In genomic region chr17:72143245-72143644, GRCh38 we compare ENCODE assay signal across 1 cellular context.
A peak's percentile ranks its signal among the peaks of the same experiment; 100 is the strongest.
TF ChIP-seq lines count a peak whose summit lies in the region.

No MANE protein-coding gene starts in this region.

TF ChIP-seq in HepG2, 621 proteins besides CTCF, POLR2A, EP300 and RAD21 (continued from another document and continues in another):
- TF ChIP-seq PAXIP1 (CRISPR knock-in tag; conservative IDR thresholded peaks at IDR 0.05) (peak; percentile 45; the same call in 1 of the 2 replicates), RARA (CRISPR knock-in tag; IDR thresholded peaks at IDR 0.05) (peak; percentile 85), WIZ (CRISPR knock-in tag; IDR thresholded peaks at IDR 0.05) (0 out of 2 replicates have a peak, but pooled peaks have one; percentile 36), RXRB (CRISPR knock-in tag; IDR thresholded peaks at IDR 0.05; ENCODE audit: borderline replicate concordance) (0 out of 2 replicates have a peak, but pooled peaks have one; percentile 26), BHLHE40 (IDR thresholded peaks at IDR 0.05; ENCODE audit: low read length) (0 out of 2 replicates have a peak, but pooled peaks have one; percentile 15), KLF11 (CRISPR knock-in tag; IDR thresholded peaks at IDR 0.05) (no peak), HOXD1 (CRISPR knock-in tag; IDR thresholded peaks at IDR 0.05) (no peak), AHDC1 (CRISPR knock-in tag; IDR thresholded peaks at IDR 0.05; ENCODE audit: borderline replicate concordance) (no peak), ZNF639 (CRISPR knock-in tag; conservative IDR thresholded peaks at IDR 0.05) (no peak), RFX1 (IDR thresholded peaks at IDR 0.05) (no peak), ZNF644 (CRISPR knock-in tag; IDR thresholded peaks at IDR 0.05; ENCODE audit: low read depth) (0 out of 2 replicates have a peak, but pooled peaks have one; percentile 43), MED8 (CRISPR knock-in tag; IDR thresholded peaks at IDR 0.05; ENCODE audit: insufficient replicate concordance) (no peak), RXRA (CRISPR knock-in tag; IDR thresholded peaks at IDR 0.05) (no peak; the same call in 1 of the 2 replicates), PPARG (CRISPR knock-in tag; conservative IDR thresholded peaks at IDR 0.05) (0 out of 2 replicates have a peak, but pooled peaks have one; percentile 11), HNF4A (CRISPR knock-in tag; IDR thresholded peaks at IDR 0.05) (peak; percentile 63), ZNF335 (CRISPR knock-in tag; IDR thresholded peaks at IDR 0.05) (no peak), PBX2 (CRISPR knock-in tag; IDR thresholded peaks at IDR 0.05) (no peak; the same call in 1 of the 2 replicates), RNF2 (conservative IDR thresholded peaks at IDR 0.05; ENCODE audit: low read depth) (peak; percentile 68; the same call in 1 of the 2 replicates), SIX1 (CRISPR knock-in tag; IDR thresholded peaks at IDR 0.05; ENCODE audit: borderline replicate concordance) (peak; percentile 29; the same call in 1 of the 2 replicates), HES4 (CRISPR knock-in tag; IDR thresholded peaks at IDR 0.05; ENCODE audit: borderline replicate concordance) (no peak), ZMYM4 (CRISPR knock-in tag; IDR thresholded peaks at IDR 0.05) (peak; percentile 43; the same call in 1 of the 2 replicates), ZBTB43 (CRISPR knock-in tag; conservative IDR thresholded peaks at IDR 0.05) (no peak), ZEB1 (IDR thresholded peaks at IDR 0.05; ENCODE audit: insufficient replicate concordance, low read depth) (peak; percentile 43), NR2F6 (IDR thresholded peaks at IDR 0.05) (0 out of 2 replicates have a peak, but pooled peaks have one; percentile 12), NR2F6 (CRISPR knock-in tag; IDR thresholded peaks at IDR 0.05) (0 out of 2 replicates have a peak, but pooled peaks have one; percentile 26), POLR2AphosphoS2 (IDR thresholded peaks at IDR 0.05; ENCODE audit: low read depth, low read length) (no peak), NCOR1 (IDR thresholded peaks at IDR 0.05; ENCODE audit: borderline replicate concordance, low read length) (no peak), AGO2 (optimal IDR thresholded peaks at IDR 0.05; ENCODE audit: low read depth, low read length) (no peak), ZNF580 (CRISPR knock-in tag; IDR thresholded peaks at IDR 0.05; ENCODE audit: borderline replicate concordance, low read depth) (no peak), HHEX (CRISPR knock-in tag; IDR thresholded peaks at IDR 0.05) (peak; percentile 87), CREB3 (CRISPR knock-in tag; IDR thresholded peaks at IDR 0.05) (no peak), ZBTB40 (IDR thresholded peaks at IDR 0.05) (no peak), ZBTB40 (CRISPR knock-in tag; IDR thresholded peaks at IDR 0.05) (no peak), JUN (CRISPR knock-in tag; IDR thresholded peaks at IDR 0.05) (no peak), SMAD9 (CRISPR knock-in tag; IDR thresholded peaks at IDR 0.05) (no peak), FOXO1 (CRISPR knock-in tag; IDR thresholded peaks at IDR 0.05) (peak; percentile 56; the same call in 1 of the 2 replicates)
